ENCODE assay signal across 8 cellular contexts in genomic region chr20:50292324-50293243, GRCh38.
DNase-seq lines count a peak whose midpoint lies in the region; ATAC-seq and TF ChIP-seq lines count a peak whose summit lies in the region.

No MANE protein-coding gene starts in this region.

- H3K27me3 Mint-ChIP-seq in neural crest cell (ENCODE audit: low read depth): no peaks in the 10 kb centered on the region
- peaks cover 27 to 46% of the 10 kb centered on the region in 2 donors for H3K27me3 Mint-ChIP-seq in effector memory CD8-positive, alpha-beta T cell

- TF ChIP-seq CTCF in fibroblast of pulmonary artery (IDR thresholded peaks at IDR 0.05; ENCODE audit: low read length, missing control alignments) (no peak), neural crest cell (conservative IDR thresholded peaks at IDR 0.05) (no peak), uterus (IDR thresholded peaks at IDR 0.05) (no peak)

- no peaks in the 10 kb centered on the region for H3K4me1 Mint-ChIP-seq in neural crest cell
- peaks cover 0 to 3% of the 10 kb centered on the region in 2 donors for H3K4me1 Mint-ChIP-seq in effector memory CD8-positive, alpha-beta T cell (ENCODE audit: low read depth in 2 of 2)

- peak overlapping the region; percentile 43 for H3K27ac Mint-ChIP-seq in neural crest cell (ENCODE audit: unreplicated experiment)
- H3K27ac Mint-ChIP-seq in effector memory CD8-positive, alpha-beta T cell: no peak overlapping the region

- H3K4me1 ChIP-seq in uterus: peaks cover 7 to 16% of the 10 kb centered on the region in 2 donors

- ATAC-seq in effector memory CD8-positive, alpha-beta T cell (replicated peaks): no peak
- ATAC-seq in GM18858 (IDR thresholded peaks at IDR 0.05; ENCODE audit: unreplicated experiment): no peak

- no peaks in the 10 kb centered on the region for H3K9me3 Mint-ChIP-seq in neural crest cell
- H3K9me3 Mint-ChIP-seq in effector memory CD8-positive, alpha-beta T cell: no peaks in the 10 kb centered on the region

- peak in 1 of 2 donors; percentile 32 for TF ChIP-seq POLR2A in uterus (IDR thresholded peaks at IDR 0.05)

- H3K9me3 ChIP-seq in uterus: no peaks in the 10 kb centered on the region

- no peak overlapping the region for H3K4me3 Mint-ChIP-seq in neural crest cell
- H3K4me3 Mint-ChIP-seq in effector memory CD8-positive, alpha-beta T cell: no peak overlapping the region

- H3K36me3 ChIP-seq in uterus: no peaks in the 10 kb centered on the region

- no peaks in the 10 kb centered on the region for H3K36me3 Mint-ChIP-seq in neural crest cell (ENCODE audit: low read depth)
- H3K36me3 Mint-ChIP-seq in effector memory CD8-positive, alpha-beta T cell (ENCODE audit: insufficient read depth): no peaks in the 10 kb centered on the region

- intact Hi-C loops in uterus (cut with DNase I; ENCODE audit: low total_unique reads): no loop called here

- H3K4me3 ChIP-seq in fibroblast of pulmonary artery (replicated peaks; ENCODE audit: low read depth, low read length): no peak overlapping the region
- H3K4me3 ChIP-seq in uterus: no peak overlapping the region

- peak; percentile 75 for DNase-seq in activated CD8-positive, alpha-beta memory T cell treated with anti-CD3 and anti-CD28 coated beads for 24 hours
- DNase-seq in activated CD8-positive, alpha-beta memory T cell treated with anti-CD3 and anti-CD28 coated beads, Interleukin-2, amount 50 U/mL, for 4 hours: no peak
- peak; percentile 92 for DNase-seq in UCSD-AML1 (lab: John Stamatoyannopoulos, UW; ENCODE audit: unreplicated experiment)
- DNase-seq in fibroblast of pulmonary artery (ENCODE audit: low read depth): peak; percentile 97
- DNase-seq in neural crest cell (ENCODE audit: low read depth, low spot score): no peak
- peak; percentile 97 to 98 for DNase-seq in uterus
- DNase-seq in effector memory CD8-positive, alpha-beta T cell: no peak

- no peaks in the 10 kb centered on the region for H3K27me3 ChIP-seq in uterus

- peak overlapping the region; percentile 90 to 93 for H3K27ac ChIP-seq in uterus

Comparison
In these comparisons a context has a peak if more than half of its experiments do, and no peak if none do; other contexts are left out.
1. DNase-seq: peak in activated CD8-positive, alpha-beta memory T cell treated with anti-CD3 and anti-CD28 coated beads for 24 hours (single experiment), UCSD-AML1 (single experiment), fibroblast of pulmonary artery (single experiment) and uterus (2 of 2); none in activated CD8-positive, alpha-beta memory T cell treated with anti-CD3 and anti-CD28 coated beads, Interleukin-2, amount 50 U/mL, for 4 hours (single experiment), neural crest cell (single experiment) and effector memory CD8-positive, alpha-beta T cell (0 of 3).